8 cellular contexts compared by ENCODE assay signal in genomic region chr19:49085868-49086232, GRCh38. TPM values are rescaled to one million over a fixed set of nuclear protein-coding genes. Genes with fewer than 3 reads are reported as not detected.
DNase-seq lines count a peak whose midpoint lies in the region; ATAC-seq and TF ChIP-seq lines count a peak whose summit lies in the region.

No MANE protein-coding gene starts in this region.

- H3K4me3 Mint-ChIP-seq in chondrocyte (ENCODE audit: unreplicated experiment) = peak overlapping the region; percentile 99

- H3K36me3 ChIP-seq in ACC112 (ENCODE audit: insufficient read depth, low read length) (peaks cover 16% of the 10 kb centered on the region), HUES6 (ENCODE audit: control insufficient read depth, insufficient read depth, low read length) (peaks cover 38% of the 10 kb centered on the region), muscle layer of colon (ENCODE audit: insufficient read depth, low read length) (peaks cover 29% of the 10 kb centered on the region)

- H3K4me1 Mint-ChIP-seq in chondrocyte (ENCODE audit: low read depth) = peaks cover 37% of the 10 kb centered on the region

- H3K27ac ChIP-seq in ACC112 (ENCODE audit: low read depth, low read length) = peak overlapping the region; percentile 79
- H3K27ac ChIP-seq in HUES6 (ENCODE audit: low read depth, low read length) = peak overlapping the region; percentile 92
- peak overlapping the region; percentile 96 for H3K27ac ChIP-seq in muscle layer of colon (ENCODE audit: low read depth, low read length)

- H3K36me3 Mint-ChIP-seq in chondrocyte (ENCODE audit: low read depth) = peaks cover 14% of the 10 kb centered on the region

- no peak overlapping the region for H2AFZ ChIP-seq in ACC112 (ENCODE audit: low read length, unreplicated experiment)

- peaks cover 48% of the 10 kb centered on the region for H3K79me2 ChIP-seq in ACC112 (ENCODE audit: control insufficient read depth, insufficient read depth, low read length, unreplicated experiment)

- H3K27ac Mint-ChIP-seq in chondrocyte (ENCODE audit: unreplicated experiment) = peak overlapping the region; percentile 97

- H3K9me3 Mint-ChIP-seq in chondrocyte (ENCODE audit: low read depth) = no peaks in the 10 kb centered on the region

- H3K4me3 ChIP-seq in ACC112 (ENCODE audit: low read depth, low read length) (peak overlapping the region; percentile 85), HUES6 (ENCODE audit: low read depth, low read length) (peak overlapping the region; percentile 89), muscle layer of colon (ENCODE audit: low read depth in 1 of 2, low read length in 2 of 2) (peak overlapping the region; percentile 86 to 95)

- H3K27me3 ChIP-seq in ACC112 (ENCODE audit: insufficient read depth, low read length) (no peaks in the 10 kb centered on the region), HUES6 (ENCODE audit: control insufficient read depth, insufficient read depth, low read length) (no peaks in the 10 kb centered on the region), muscle layer of colon (ENCODE audit: control insufficient read depth in 1 of 2, insufficient read depth in 2 of 2, low read length in 2 of 2) (no peaks in the 10 kb centered on the region)

- no peak for TF ChIP-seq CTCF in chondrocyte (IDR thresholded peaks at IDR 0.05)

- H3K27me3 Mint-ChIP-seq in chondrocyte (ENCODE audit: low read depth) = no peaks in the 10 kb centered on the region

- H3K4me1 ChIP-seq in ACC112 (ENCODE audit: control insufficient read depth, insufficient read depth, low read length, unreplicated experiment) = peaks cover 4% of the 10 kb centered on the region
- H3K4me1 ChIP-seq in HUES6 (ENCODE audit: control insufficient read depth, insufficient read depth, low read length) = peaks cover 5% of the 10 kb centered on the region
- H3K4me1 ChIP-seq in muscle layer of colon (ENCODE audit: insufficient read depth, low read length) = peaks cover 22% of the 10 kb centered on the region

- peak overlapping the region; percentile 99 for H3K9ac ChIP-seq in HUES6 (ENCODE audit: low read length)
- H3K9ac ChIP-seq in muscle layer of colon (ENCODE audit: low read length) = peak overlapping the region; percentile 57

- DNase-seq in chondrocyte (ENCODE audit: low spot score) = no peak
- DNase-seq in epidermal melanocyte (ENCODE audit: insufficient read length, low spot score) = no peak
- DNase-seq in NCI-H1694 (lab: John Stamatoyannopoulos, UW) = no peak
- no peak for DNase-seq in NOMO-1 treated with dmso at 0.1 percent for 144 hours (lab: John Stamatoyannopoulos, UW; ENCODE audit: unreplicated experiment)

- H3K9me3 ChIP-seq in HUES6 (ENCODE audit: control insufficient read depth, insufficient read depth, low read depth, low read length) = 0 out of 2 replicates have a peak, but pooled peaks cover 5% of the 10 kb centered on the region
- no peaks in the 10 kb centered on the region for H3K9me3 ChIP-seq in muscle layer of colon (ENCODE audit: low read length)

- ATAC-seq in GM18511 (IDR thresholded peaks at IDR 0.05; ENCODE audit: unreplicated experiment) = no peak

RNA-seq across cellular contexts. Expression of gene SNRNP70, which starts 0.6 kb away (rescaled TPM):
- total RNA-seq in chondrocyte = 151 to 218 TPM (median 163 TPM) in 3 replicates

RNA-seq across cellular contexts. Expression of gene KCNA7, which starts 13.4 kb away (rescaled TPM):
- 0.12 TPM in 1 of 3 replicates, not detected in the others for total RNA-seq in chondrocyte

RNA-seq across cellular contexts. Expression of gene NTF4, which starts 21.2 kb away (rescaled TPM):
- total RNA-seq in chondrocyte = 1.1 to 1.6 TPM in 2 of 3 replicates, not detected in the other

RNA-seq across cellular contexts. Expression of gene CGB7, which starts 28.3 kb away (rescaled TPM):
- total RNA-seq in chondrocyte = 0.52 to 0.85 TPM in 2 of 3 replicates, not detected in the other

RNA-seq across cellular contexts. Expression of gene LIN7B, which starts 28.3 kb away (rescaled TPM):
- 12.7 to 14.3 TPM (median 13.9 TPM) in 3 replicates for total RNA-seq in chondrocyte
